Comparison of ENCODE assay signal across 13 cellular contexts in the genomic region with DNA sequence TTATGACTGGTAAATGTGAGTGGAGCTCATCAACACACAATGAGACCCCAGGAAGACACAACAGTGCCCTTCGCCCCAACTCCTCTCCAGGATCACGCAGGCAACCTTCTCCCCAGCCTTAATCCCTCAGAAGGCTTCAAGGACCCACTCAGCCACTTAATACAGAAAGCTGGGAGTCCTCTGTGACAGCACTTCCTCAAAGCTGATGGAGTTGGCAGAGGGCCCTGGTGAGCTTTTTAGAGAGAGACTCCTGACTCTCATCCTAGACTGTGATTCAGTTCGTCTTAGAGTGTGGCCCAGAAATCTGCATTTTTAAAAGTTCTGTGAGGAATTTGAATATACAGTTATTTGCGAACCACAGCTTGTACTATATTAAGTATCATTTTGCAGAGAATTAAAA.
A peak's percentile ranks its signal among the peaks of the same experiment; 100 is the strongest.
DNase-seq lines count a peak whose midpoint lies in the region; ATAC-seq and TF ChIP-seq lines count a peak whose summit lies in the region.
"Had no signal": no experiment of that assay in that cellular context is flagged by ENCODE, and none has a peak within 500 bp of the region (broad histone marks: within the 10 kb centered on the region; RNA-seq: fewer than 3 reads in every experiment).

No MANE protein-coding gene starts in this region.

- H3K18ac ChIP-seq in IMR-90 (ENCODE audit: low read depth, low read length), result no peak overlapping the region

- H3K4ac ChIP-seq in IMR-90 (ENCODE audit: low read depth, low read length), result no peak overlapping the region

- in situ Hi-C loops in IMR-90 (cut with MboI; ENCODE audit: low sequenced_read_pairs), result no loop called here

- no peak overlapping the region for H3K56ac ChIP-seq in IMR-90 (ENCODE audit: extremely low read depth, insufficient read depth, low read length)

- no peaks in the 10 kb centered on the region for H3K27me3 ChIP-seq in IMR-90 (ENCODE audit: control insufficient read depth, insufficient read depth, low read length)
- H3K27me3 ChIP-seq in body of pancreas, result no peaks in the 10 kb centered on the region
- H3K27me3 ChIP-seq: stomach had no signal

- H2BK5ac ChIP-seq in IMR-90 (ENCODE audit: low read depth, low read length, poor library complexity, severe bottlenecking), result no peak overlapping the region

- no peak overlapping the region for H4K5ac ChIP-seq in IMR-90 (ENCODE audit: low read depth, low read length)

- no peak for TF ChIP-seq RAD21 in IMR-90 (IDR thresholded peaks at IDR 0.05; ENCODE audit: low read length)

- H3K36me3 ChIP-seq in IMR-90 (ENCODE audit: control insufficient read depth, insufficient read depth, low read length) (no peaks in the 10 kb centered on the region), body of pancreas (replicated peaks in 1 of 2; ENCODE audit: insufficient read depth in 1 of 2, low read depth in 2 of 2) (no peaks in the 10 kb centered on the region)
- H3K36me3 ChIP-seq: stomach had no signal

- H3K23ac ChIP-seq in IMR-90 (ENCODE audit: low read depth, low read length), result no peak overlapping the region

- H3K4me1 ChIP-seq in IMR-90 (ENCODE audit: control insufficient read depth, insufficient read depth, low read length) (peaks cover 5% of the 10 kb centered on the region), body of pancreas (no peaks in the 10 kb centered on the region)

- no TSS peak for BruUV-seq in IMR-90 (replicated peaks; lab: Mats Ljungman, UMichigan)

- H3K4me3 ChIP-seq in IMR-90 (ENCODE audit: insufficient read depth, low read depth, low read length) (no peak overlapping the region), body of pancreas (no peak overlapping the region)
- H3K4me3 ChIP-seq: stomach had no signal

- H2AFZ ChIP-seq in IMR-90 (replicated peaks; ENCODE audit: low read length, poor library complexity), result no peak overlapping the region

- peak; percentile 40 for DNase-seq in AG08396 (ENCODE audit: low spot score)
- DNase-seq in IMR-90, result peak; percentile 58
- peak in 3 of 4 donors; percentile 17 to 30 (median 25) for DNase-seq in body of pancreas
- peak; percentile 2 for DNase-seq in midbrain (lab: John Stamatoyannopoulos, UW)
- no peak for DNase-seq in NCI-H345 (lab: John Stamatoyannopoulos, UW)
- no peak for DNase-seq in GF-D8 (lab: John Stamatoyannopoulos, UW)
- no peak for DNase-seq in AML-193 (lab: John Stamatoyannopoulos, UW)
- DNase-seq in stimulated activated CD4-positive, alpha-beta T cell treated with anti-CD3 and anti-CD28 coated beads, Interleukin-2, amount 100 ng/mL, for 48 hours, result no peak
- DNase-seq: activated gamma-delta T cell treated with Interleukin-2 at 50 U/mL for 16 hours; CD8-positive, alpha-beta T cell; naive thymus-derived CD4-positive, alpha-beta T cell; NK-92 treated with Interleukin-12 subunit alpha and Interleukin-12 subunit beta, amount 100 ng/mL, for 24 hours; stomach had no signal

- H2BK15ac ChIP-seq in IMR-90 (ENCODE audit: low read depth, low read length), result no peak overlapping the region

- peaks cover 3% of the 10 kb centered on the region; the same call in 1 of the 2 replicates for H3K9me1 ChIP-seq in IMR-90 (ENCODE audit: insufficient read depth, low read length)

- no CpG with 5 or more reads among the region's 4 CpGs for WGBS in IMR-90 (ENCODE audit: extremely low coverage in 2 of 2, insufficient read length in 1 of 2), 2 experiments
- WGBS in body of pancreas, 2 donors, result 63 to 68% methylated on average over 3 to 4 of the region's 4 CpGs

- CTCF ChIA-PET in IMR-90 (lab: Yijun Ruan, JAX), result no interaction called here

- H4K8ac ChIP-seq in IMR-90 (ENCODE audit: low read depth in 2 of 2, low read length in 2 of 2), result no peak overlapping the region; a peak in 1 of 4 replicates

- H3K79me1 ChIP-seq in IMR-90 (ENCODE audit: low read depth in 1 of 2, low read length in 2 of 2), result no peaks in the 10 kb centered on the region

- H3K9me3 ChIP-seq in IMR-90 (ENCODE audit: control insufficient read depth, insufficient read depth, low read length), result no peaks in the 10 kb centered on the region
- no peaks in the 10 kb centered on the region for H3K9me3 ChIP-seq in body of pancreas
- H3K9me3 ChIP-seq: stomach had no signal

- dilution Hi-C loops in IMR-90 (cut with HindIII; ENCODE audit: low sequenced_read_pairs, unreplicated experiment), result no loop called here

- no peak overlapping the region for H4K91ac ChIP-seq in IMR-90 (ENCODE audit: insufficient read depth, low read depth, low read length)

- POLR2A ChIA-PET in IMR-90 (lab: Charles Lee; ENCODE audit: unreplicated experiment), result no interaction called here

- TF ChIP-seq CTCF in IMR-90 (conservative IDR thresholded peaks at IDR 0.05; ENCODE audit: low read depth, low read length) (no peak), body of pancreas (IDR thresholded peaks at IDR 0.05) (no peak)

- no peak overlapping the region for H3K27ac ChIP-seq in IMR-90 (ENCODE audit: insufficient read depth, low read length)
- no peak overlapping the region for H3K27ac ChIP-seq in body of pancreas
- H3K27ac ChIP-seq: stomach had no signal

- H2AK9ac ChIP-seq in IMR-90 (replicated peaks; ENCODE audit: low read depth, low read length, poor library complexity), result no peak overlapping the region

- no peak overlapping the region for H2BK20ac ChIP-seq in IMR-90 (ENCODE audit: low read depth, low read length)

- no peak overlapping the region for H3K4me2 ChIP-seq in IMR-90 (ENCODE audit: low read depth, low read length)

- ATAC-seq in IMR-90 (ENCODE audit: low read depth) (peak; percentile 53), body of pancreas (peak; percentile 12)
- ATAC-seq: CD8-positive, alpha-beta T cell; naive thymus-derived CD4-positive, alpha-beta T cell had no signal

- H3K9ac ChIP-seq in IMR-90 (ENCODE audit: low read depth, low read length), result no peak overlapping the region

- H2AK5ac ChIP-seq in IMR-90 (ENCODE audit: low read depth, low read length), result 0 out of 2 replicates have a peak overlapping the region, but pooled peaks have one; percentile 15

- H3K14ac ChIP-seq in IMR-90 (replicated peaks; ENCODE audit: low read depth, low read length), result 0 out of 2 replicates have a peak overlapping the region, but pooled peaks have one; percentile 26

- TF ChIP-seq POLR2A in IMR-90 (IDR thresholded peaks at IDR 0.05; ENCODE audit: low read depth, low read length), result no peak
- TF ChIP-seq POLR2A in body of pancreas (IDR thresholded peaks at IDR 0.05), result no peak

- intact Hi-C loops in IMR-90 (cut with micrococcal nuclease), result no loop called here
- intact Hi-C loops in body of pancreas (cut with DNase I), result no loop called here

- no peaks in the 10 kb centered on the region for H4K20me1 ChIP-seq in IMR-90 (ENCODE audit: insufficient read depth, low read length)

- H2BK120ac ChIP-seq in IMR-90 (ENCODE audit: low read depth, low read length), result no peak overlapping the region

TF ChIP-seq in IMR-90, 13 proteins besides CTCF, POLR2A, EP300 and RAD21:
- TF ChIP-seq MXI1 (IDR thresholded peaks at IDR 0.05; ENCODE audit: borderline replicate concordance, low read depth, low read length) (no peak), MAFK (IDR thresholded peaks at IDR 0.05; ENCODE audit: low read depth, low read length) (no peak), CEBPB (IDR thresholded peaks at IDR 0.05; ENCODE audit: low read depth, low read length) (no peak), SMC3 (IDR thresholded peaks at IDR 0.05; ENCODE audit: low read depth, low read length) (no peak), RCOR1 (IDR thresholded peaks at IDR 0.05; ENCODE audit: insufficient replicate concordance, low read length) (no peak), CHD1 (IDR thresholded peaks at IDR 0.05; ENCODE audit: low read depth, low read length) (no peak), RFX5 (IDR thresholded peaks at IDR 0.05; ENCODE audit: low read depth, low read length) (no peak), BHLHE40 (IDR thresholded peaks at IDR 0.05; ENCODE audit: low read depth, low read length) (no peak), FOS (IDR thresholded peaks at IDR 0.05; ENCODE audit: low read depth, low read length) (no peak), NFE2L2 (IDR thresholded peaks at IDR 0.05; ENCODE audit: low read depth, low read length) (no peak), MAZ (IDR thresholded peaks at IDR 0.05; ENCODE audit: borderline replicate concordance, low read depth, low read length) (no peak)
- TF ChIP-seq, protein P1, sequence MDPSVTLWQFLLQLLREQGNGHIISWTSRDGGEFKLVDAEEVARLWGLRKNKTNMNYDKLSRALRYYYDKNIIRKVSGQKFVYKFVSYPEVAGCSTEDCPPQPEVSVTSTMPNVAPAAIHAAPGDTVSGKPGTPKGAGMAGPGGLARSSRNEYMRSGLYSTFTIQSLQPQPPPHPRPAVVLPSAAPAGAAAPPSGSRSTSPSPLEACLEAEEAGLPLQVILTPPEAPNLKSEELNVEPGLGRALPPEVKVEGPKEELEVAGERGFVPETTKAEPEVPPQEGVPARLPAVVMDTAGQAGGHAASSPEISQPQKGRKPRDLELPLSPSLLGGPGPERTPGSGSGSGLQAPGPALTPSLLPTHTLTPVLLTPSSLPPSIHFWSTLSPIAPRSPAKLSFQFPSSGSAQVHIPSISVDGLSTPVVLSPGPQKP (IDR thresholded peaks at IDR 0.05; ENCODE audit: borderline replicate concordance, low read depth, low read length), result no peak

Comparison
In these comparisons a context has a peak if more than half of its experiments do, and no peak if none do; other contexts are left out.
1. DNase-seq: peak in AG08396 (single experiment), IMR-90 (single experiment), body of pancreas (3 of 4) and midbrain (single experiment); none in NCI-H345 (single experiment), GF-D8 (single experiment), AML-193 (0 of 2) and stimulated activated CD4-positive, alpha-beta T cell treated with anti-CD3 and anti-CD28 coated beads, Interleukin-2, amount 100 ng/mL, for 48 hours (0 of 2).